28 cellular contexts compared by ENCODE assay signal in the genomic region with DNA sequence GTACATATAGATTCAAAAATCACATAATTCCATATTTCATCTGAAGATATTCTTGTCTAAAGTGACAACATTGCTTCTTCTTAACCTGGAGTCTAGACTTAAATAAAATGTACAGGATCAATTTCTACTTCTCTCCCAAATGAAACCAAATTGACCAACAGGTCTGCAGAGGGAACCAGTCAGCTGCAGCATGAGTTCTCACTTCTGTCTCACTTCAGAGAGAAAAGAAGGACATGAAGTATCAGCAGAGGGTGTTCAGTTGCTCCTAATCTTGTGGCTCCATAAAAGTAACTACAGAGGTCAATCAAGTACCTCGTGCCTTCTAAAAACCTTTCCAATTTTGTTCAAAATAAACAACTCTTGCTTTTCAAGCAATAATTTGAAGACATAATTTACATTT. TPM values are rescaled to one million over a fixed set of nuclear protein-coding genes. Genes with fewer than 3 reads are reported as not detected.
"Had no signal": no experiment of that assay in that cellular context is flagged by ENCODE, and none has a peak within 500 bp of the region (broad histone marks: within the 10 kb centered on the region; RNA-seq: fewer than 3 reads in every experiment).

No MANE protein-coding gene starts in this region.

- H3K36me3 ChIP-seq: esophagus squamous epithelium, gastrocnemius medialis, heart right ventricle, left lung, lower lobe of right lung had no signal

- H3K4me1 ChIP-seq: esophagus squamous epithelium, gastrocnemius medialis, heart right ventricle, left lung, lower lobe of right lung had no signal

- DNase-seq: cortex of kidney; effector CD8-positive, alpha-beta T cell; effector memory CD8-positive, alpha-beta T cell; endodermal cell; erythroblast; esophagus squamous epithelium; foreskin fibroblast; foreskin melanocyte; gastrocnemius medialis; glutamatergic neuron; head of caudate nucleus; heart right ventricle; hippocampal formation; left cardiac atrium; left lung; left ventricle myocardium superior; lower lobe of right lung; mesenchymal stem cell; mucosa of descending colon; naive B cell; naive thymus-derived CD8-positive, alpha-beta T cell had no signal

- ATAC-seq: effector memory CD8-positive, alpha-beta T cell; esophagus mucosa; gastrocnemius medialis; heart right ventricle; left cardiac atrium; left lung; left ventricle myocardium superior; lower lobe of right lung; mucosa of descending colon; naive thymus-derived CD8-positive, alpha-beta T cell had no signal

- H3K4me1 Mint-ChIP-seq: endodermal cell; naive thymus-derived CD8-positive, alpha-beta T cell had no signal

- H3K27me3 Mint-ChIP-seq: effector memory CD8-positive, alpha-beta T cell had no signal

- H3K4me3 Mint-ChIP-seq: dendritic cell treated with granulocyte-macrophage colony-stimulating factor and Interleukin-4, amounts not matched to agents 40 ng/mL and 50 ng/mL, for 4 days; effector memory CD8-positive, alpha-beta T cell; endodermal cell; mesothelial cell of epicardium; naive B cell; naive thymus-derived CD8-positive, alpha-beta T cell had no signal

- H3K27ac ChIP-seq: epithelial cell of prostate, esophagus squamous epithelium, gastrocnemius medialis, heart right ventricle, left lung, lower lobe of right lung had no signal

- FAIRE-seq: endometrium, islet of Langerhans, keratinocyte had no signal

- H3K27me3 ChIP-seq: esophagus squamous epithelium, gastrocnemius medialis, heart right ventricle, left lung had no signal

- H3K4me3 ChIP-seq: esophagus squamous epithelium, gastrocnemius medialis, heart right ventricle, left lung, lower lobe of right lung, mucosa of descending colon had no signal

RNA-seq across cellular contexts. Expression of a gene that starts 47.2 kb away (rescaled TPM):
- polyA plus RNA-seq: naive thymus-derived CD8-positive, alpha-beta T cell had no signal
